Comparison of ENCODE assay signal across 27 cellular contexts in genomic region chr1:244559561-244559960, GRCh38.
"Had no signal": no experiment of that assay in that cellular context is flagged by ENCODE, and none has a peak within 500 bp of the region (broad histone marks: within the 10 kb centered on the region; RNA-seq: fewer than 3 reads in every experiment).

No MANE protein-coding gene starts in this region.

- H3K27ac Mint-ChIP-seq: natural killer cell; nephron; neural progenitor cell; progenitor cell of endocrine pancreas; stimulated activated memory B cell treated with anti-CD40 and anti-IgM and Interleukin-4, amounts not matched to agents 10 μg/mL and 1 μg/mL and 100 μg/mL, for 72 hours; stimulated activated naive CD8-positive, alpha-beta T cell treated with anti-CD3 and anti-CD28 coated beads, Interleukin-15, amount 100 ng/mL, for 72 hours; type B pancreatic cell had no signal

- ATAC-seq: natural killer cell; psoas muscle; right cardiac atrium; sciatic nerve; stimulated activated memory B cell treated with anti-CD40 and anti-IgM and Interleukin-4, amounts not matched to agents 10 μg/mL and 1 μg/mL and 100 μg/mL, for 72 hours; stimulated activated naive CD8-positive, alpha-beta T cell treated with anti-CD3 and anti-CD28 coated beads, Interleukin-15, amount 100 ng/mL, for 72 hours; stimulated activated naive CD8-positive, alpha-beta T cell treated with anti-CD3 and anti-CD28 coated beads, Interleukin-15, Interleukin-2, amounts not matched to agents 100 U/mL and 50 U/mL, for 24 hours; upper lobe of right lung had no signal

- H3K4me3 Mint-ChIP-seq: natural killer cell; nephron; neural progenitor cell; stimulated activated memory B cell treated with anti-CD40 and anti-IgM and Interleukin-4, amounts not matched to agents 10 μg/mL and 1 μg/mL and 100 μg/mL, for 72 hours; stimulated activated naive CD8-positive, alpha-beta T cell treated with anti-CD3 and anti-CD28 coated beads, Interleukin-15, amount 100 ng/mL, for 72 hours; type B pancreatic cell had no signal

- H3K4me1 Mint-ChIP-seq: natural killer cell; nephron; neural progenitor cell; stimulated activated memory B cell treated with anti-CD40 and anti-IgM and Interleukin-4, amounts not matched to agents 10 μg/mL and 1 μg/mL and 100 μg/mL, for 72 hours; stimulated activated naive CD8-positive, alpha-beta T cell treated with anti-CD3 and anti-CD28 coated beads, Interleukin-15, amount 100 ng/mL, for 72 hours had no signal

- H3K36me3 Mint-ChIP-seq: natural killer cell, type B pancreatic cell had no signal

- H3K27me3 Mint-ChIP-seq: progenitor cell of endocrine pancreas; stimulated activated memory B cell treated with anti-CD40 and anti-IgM and Interleukin-4, amounts not matched to agents 10 μg/mL and 1 μg/mL and 100 μg/mL, for 72 hours; stimulated activated naive CD8-positive, alpha-beta T cell treated with anti-CD3 and anti-CD28 coated beads, Interleukin-15, amount 100 ng/mL, for 72 hours; type B pancreatic cell had no signal

- DNase-seq: natural killer cell; occipital lobe; ovary; posterior cingulate gyrus; psoas muscle; right cardiac atrium; spleen; stimulated activated CD4-positive, alpha-beta T cell treated with anti-CD3 and anti-CD28 coated beads, Interleukin-12 subunit alpha, Interleukin-12 subunit beta, amount 100 ng/mL, for 4 hours; stimulated activated CD4-positive, alpha-beta T cell treated with anti-CD3 and anti-CD28 coated beads, Interleukin-1b, Interleukin-23, amount 100 ng/mL, for 48 hours; stimulated activated CD4-positive, alpha-beta T cell treated with anti-CD3 and anti-CD28 coated beads, Interleukin-4, amount 100 ng/mL, for 1 hour; stimulated activated CD4-positive, alpha-beta T cell treated with anti-CD3 and anti-CD28 coated beads, Interleukin-4, amount 100 ng/mL, for 4 hours; stimulated activated CD8-positive, alpha-beta memory T cell treated with anti-CD3 and anti-CD28 coated beads, Interleukin-4, amount 100 ng/mL, for 48 hours; stimulated activated naive CD4-positive, alpha-beta T cell; stimulated activated naive CD8-positive, alpha-beta T cell treated with anti-CD3 and anti-CD28 coated beads, Interleukin-15, amount 100 ng/mL, for 72 hours; stimulated activated naive CD8-positive, alpha-beta T cell treated with anti-CD3 and anti-CD28 coated beads, Interleukin-15, Interleukin-2, amounts not matched to agents 100 U/mL and 50 U/mL, for 24 hours; substantia nigra; testis; tibial artery; transverse colon; upper lobe of right lung; uterus had no signal
